Comparison of ENCODE assay signal across 23 cellular contexts in genomic region chr9:9504869-9505268, GRCh38.
A peak's percentile ranks its signal among the peaks of the same experiment; 100 is the strongest.
DNase-seq lines count a peak whose midpoint lies in the region; ATAC-seq, FAIRE-seq and TF ChIP-seq lines count a peak whose summit lies in the region.
"Had no signal": no experiment of that assay in that cellular context is flagged by ENCODE, and none has a peak within 500 bp of the region (broad histone marks: within the 10 kb centered on the region; RNA-seq: fewer than 3 reads in every experiment).

No MANE protein-coding gene starts in this region.

- WGBS in small intestine, 3 donors, result 10 to 48% (median 31%) methylated on average over 1 of the region's 1 CpG

- H3K4me1 ChIP-seq in lower lobe of right lung, result no peaks in the 10 kb centered on the region
- H3K4me1 ChIP-seq in small intestine (ENCODE audit: control insufficient read depth in 2 of 2, insufficient read depth in 1 of 2, low read depth in 1 of 2, low read length in 1 of 2), result no peaks in the 10 kb centered on the region
- H3K4me1 ChIP-seq: BLaER1, Caco-2, HAP-1 had no signal

- H3K27me3 ChIP-seq in lower lobe of right lung (ENCODE audit: low read depth) (no peaks in the 10 kb centered on the region), small intestine (ENCODE audit: control insufficient read depth in 2 of 2, insufficient read depth in 2 of 2, low read length in 2 of 2) (no peaks in the 10 kb centered on the region)
- H3K27me3 ChIP-seq: BLaER1 had no signal

- H3K36me3 ChIP-seq in lower lobe of right lung (no peaks in the 10 kb centered on the region), small intestine (ENCODE audit: control insufficient read depth in 2 of 2, insufficient read depth in 2 of 2, low read length in 2 of 2) (no peaks in the 10 kb centered on the region)
- H3K36me3 ChIP-seq: BLaER1, HAP-1 had no signal

- no peak overlapping the region for H3K27ac ChIP-seq in lower lobe of right lung
- H3K27ac ChIP-seq in small intestine (ENCODE audit: low read depth in 1 of 2, low read length in 1 of 2), result no peak overlapping the region
- H3K27ac ChIP-seq: 22Rv1, BLaER1, C4-2B had no signal

- no peaks in the 10 kb centered on the region for H3K9me3 ChIP-seq in lower lobe of right lung
- no peaks in the 10 kb centered on the region for H3K9me3 ChIP-seq in small intestine (ENCODE audit: control insufficient read depth, low read depth)
- H3K9me3 ChIP-seq: BLaER1, Caco-2 had no signal

- ATAC-seq in lower lobe of right lung (peak; percentile 81 to 91), HG03039 (IDR thresholded peaks at IDR 0.05; ENCODE audit: unreplicated experiment) (no peak), GM18868 (IDR thresholded peaks at IDR 0.05; ENCODE audit: unreplicated experiment) (no peak)
- ATAC-seq: CD8-positive, alpha-beta T cell had no signal

- peak; percentile 7 for DNase-seq in DMS53 (lab: John Stamatoyannopoulos, UW)
- DNase-seq in DMS53 treated with DMSO at 0.1 percent for 48 hours (lab: John Stamatoyannopoulos, UW; ENCODE audit: unreplicated experiment), result no peak
- DNase-seq in lower lobe of right lung, result no peak
- DNase-seq in small intestine, result peak; percentile 57
- DNase-seq in HuH-7 (ENCODE audit: low spot score), result no peak
- DNase-seq: Caco-2; CD4-positive, CD25-positive, alpha-beta regulatory T cell; CD8-positive, alpha-beta T cell; DMS153; DMS79 treated with DMSO at 0.1 percent for 48 hours; GF-D8; GOT3; HFFc6 had no signal

- H3K4me3 ChIP-seq in lower lobe of right lung (no peak overlapping the region), small intestine (ENCODE audit: low read depth in 1 of 2, low read length in 2 of 2) (no peak overlapping the region)
- H3K4me3 ChIP-seq: BLaER1, HAP-1 had no signal

- intact Hi-C loops in lower lobe of right lung (cut with DNase I), result no loop called here

- FAIRE-seq in small intestine (lab: Jason Lieb, UNC), result no peak
- FAIRE-seq: A204.1, GM12891, GM18507, H54 had no signal

- no peak for TF ChIP-seq CTCF in lower lobe of right lung (IDR thresholded peaks at IDR 0.05)

Comparison
In these comparisons a context has a peak if more than half of its experiments do, and no peak if none do; other contexts are left out.
1. DNase-seq: peak in DMS53 (single experiment) and small intestine (single experiment); none in DMS53 treated with DMSO at 0.1 percent for 48 hours (single experiment), lower lobe of right lung (single experiment) and HuH-7 (single experiment).
2. ATAC-seq: peak in lower lobe of right lung (2 of 2); none in HG03039 (single experiment) and GM18868 (single experiment).